Comparison of ENCODE assay signal across 14 cellular contexts in genomic region chr6:154932562-154933027, GRCh38.
DNase-seq lines count a peak whose midpoint lies in the region; ATAC-seq and TF ChIP-seq lines count a peak whose summit lies in the region.
"Had no signal": no experiment of that assay in that cellular context is flagged by ENCODE, and none has a peak within 500 bp of the region (broad histone marks: within the 10 kb centered on the region; RNA-seq: fewer than 3 reads in every experiment).

No MANE protein-coding gene starts in this region.

- H3K36me3 Mint-ChIP-seq in natural killer cell treated with Interleukin-12 subunit alpha and Interleukin-12 subunit beta and Interleukin-15 and Interleukin-18, amount 100 ng/mL, for 72 hours = no peaks in the 10 kb centered on the region
- H3K36me3 Mint-ChIP-seq in natural killer cell = no peaks in the 10 kb centered on the region
- no peaks in the 10 kb centered on the region for H3K36me3 Mint-ChIP-seq in activated naive CD4-positive, alpha-beta T cell treated with anti-CD3 and anti-CD28 coated beads, Interleukin-2, amount 10 ng/mL, durations not matched to agents 7 days and 5 days
- H3K36me3 Mint-ChIP-seq in naive thymus-derived CD4-positive, alpha-beta T cell = peaks cover 0 to 11% (median 8%) of the 10 kb centered on the region in 5 donors

- H3K4me3 Mint-ChIP-seq in natural killer cell treated with Interleukin-12 subunit alpha and Interleukin-12 subunit beta and Interleukin-15 and Interleukin-18, amount 100 ng/mL, for 72 hours = no peak overlapping the region
- H3K4me3 Mint-ChIP-seq in natural killer cell = no peak overlapping the region
- H3K4me3 Mint-ChIP-seq in activated naive CD4-positive, alpha-beta T cell treated with anti-CD3 and anti-CD28 coated beads, Interleukin-2, amount 10 ng/mL, durations not matched to agents 7 days and 5 days = no peak overlapping the region
- no peak overlapping the region for H3K4me3 Mint-ChIP-seq in naive thymus-derived CD4-positive, alpha-beta T cell
- H3K4me3 Mint-ChIP-seq: activated CD4-positive, alpha-beta memory T cell treated with anti-CD3 and anti-CD28 coated beads, Interleukin-2, amount 10 ng/mL, durations not matched to agents 7 days and 5 days had no signal

- no peak for TF ChIP-seq CTCF in natural killer cell (IDR thresholded peaks at IDR 0.05)
- TF ChIP-seq CTCF in foreskin fibroblast (IDR thresholded peaks at IDR 0.05; ENCODE audit: low read depth, low read length) = no peak

- no peaks in the 10 kb centered on the region for H3K27me3 Mint-ChIP-seq in natural killer cell treated with Interleukin-12 subunit alpha and Interleukin-12 subunit beta and Interleukin-15 and Interleukin-18, amount 100 ng/mL, for 72 hours
- no peaks in the 10 kb centered on the region for H3K27me3 Mint-ChIP-seq in natural killer cell (ENCODE audit: low read depth in 2 of 2)
- H3K27me3 Mint-ChIP-seq in activated naive CD4-positive, alpha-beta T cell treated with anti-CD3 and anti-CD28 coated beads, Interleukin-2, amount 10 ng/mL, durations not matched to agents 7 days and 5 days = no peaks in the 10 kb centered on the region
- no peaks in the 10 kb centered on the region for H3K27me3 Mint-ChIP-seq in naive thymus-derived CD4-positive, alpha-beta T cell
- H3K27me3 Mint-ChIP-seq: activated CD4-positive, alpha-beta memory T cell treated with anti-CD3 and anti-CD28 coated beads, Interleukin-2, amount 10 ng/mL, durations not matched to agents 7 days and 5 days had no signal

- no peak overlapping the region for H3K27ac ChIP-seq in naive thymus-derived CD4-positive, alpha-beta T cell (ENCODE audit: low read depth, low read length)
- H3K27ac ChIP-seq: Peyer's patch had no signal

- peaks cover 0 to 6% (median 0%) of the 10 kb centered on the region in 3 experiments for H3K36me3 ChIP-seq in naive thymus-derived CD4-positive, alpha-beta T cell (ENCODE audit: control insufficient read depth in 2 of 3, insufficient read depth in 3 of 3, low read length in 3 of 3)
- H3K36me3 ChIP-seq: Peyer's patch had no signal

- POLR2A ChIA-PET in naive thymus-derived CD4-positive, alpha-beta T cell (lab: Charles Lee) = no interaction called here

- peaks cover 10 to 23% of the 10 kb centered on the region in 2 donors for H3K4me1 Mint-ChIP-seq in natural killer cell treated with Interleukin-12 subunit alpha and Interleukin-12 subunit beta and Interleukin-15 and Interleukin-18, amount 100 ng/mL, for 72 hours (ENCODE audit: low read depth in 2 of 2)
- peaks cover 6% of the 10 kb centered on the region in 2 donors for H3K4me1 Mint-ChIP-seq in natural killer cell
- H3K4me1 Mint-ChIP-seq in activated naive CD4-positive, alpha-beta T cell treated with anti-CD3 and anti-CD28 coated beads, Interleukin-2, amount 10 ng/mL, durations not matched to agents 7 days and 5 days = peaks cover 2% of the 10 kb centered on the region
- H3K4me1 Mint-ChIP-seq in naive thymus-derived CD4-positive, alpha-beta T cell = peaks cover 0 to 16% (median 0%) of the 10 kb centered on the region in 7 donors

- DNase-seq in natural killer cell treated with Interleukin-12 subunit alpha and Interleukin-12 subunit beta and Interleukin-15 and Interleukin-18, amount 100 ng/mL, for 72 hours (ENCODE audit: low spot score) = no peak
- DNase-seq in natural killer cell (no peak), SW480 (ENCODE audit: low spot score) (peak; percentile 94), foreskin fibroblast (peak; percentile 75 to 85), NCI-H774 (lab: John Stamatoyannopoulos, UW) (no peak)
- no peak for DNase-seq in activated naive CD4-positive, alpha-beta T cell treated with anti-CD3 and anti-CD28 coated beads, Interleukin-2, amount 10 ng/mL, durations not matched to agents 7 days and 5 days
- no peak for DNase-seq in naive thymus-derived CD4-positive, alpha-beta T cell
- DNase-seq: 8988T; activated CD4-positive, alpha-beta memory T cell treated with anti-CD3 and anti-CD28 coated beads, Interleukin-2, amount 10 ng/mL, durations not matched to agents 7 days and 5 days; left cardiac atrium; Peyer's patch; substantia nigra had no signal

- H3K27ac Mint-ChIP-seq in natural killer cell treated with Interleukin-12 subunit alpha and Interleukin-12 subunit beta and Interleukin-15 and Interleukin-18, amount 100 ng/mL, for 72 hours = peak overlapping the region; percentile 11 to 74
- H3K27ac Mint-ChIP-seq in natural killer cell = no peak overlapping the region
- H3K27ac Mint-ChIP-seq in activated naive CD4-positive, alpha-beta T cell treated with anti-CD3 and anti-CD28 coated beads, Interleukin-2, amount 10 ng/mL, durations not matched to agents 7 days and 5 days = no peak overlapping the region
- no peak overlapping the region for H3K27ac Mint-ChIP-seq in naive thymus-derived CD4-positive, alpha-beta T cell
- H3K27ac Mint-ChIP-seq: activated CD4-positive, alpha-beta memory T cell treated with anti-CD3 and anti-CD28 coated beads, Interleukin-2, amount 10 ng/mL, durations not matched to agents 7 days and 5 days had no signal

- no peaks in the 10 kb centered on the region for H3K4me1 ChIP-seq in naive thymus-derived CD4-positive, alpha-beta T cell (ENCODE audit: control insufficient read depth in 2 of 2, insufficient read depth in 2 of 2, low read length in 2 of 2)
- H3K4me1 ChIP-seq: Peyer's patch had no signal

- CTCF ChIA-PET in activated naive CD4-positive, alpha-beta T cell treated with anti-CD3 and anti-CD28 coated beads, Interleukin-2, amount 10 ng/mL, durations not matched to agents 7 days and 5 days (lab: Charles Lee) = interaction anchor here (0.6 to 7.7 kb wide), 4 partner anchors 15 to 315 kb away, joined by 3 to 86 read pairs (median 4); no protein-coding TSS in a partner anchor
- CTCF ChIA-PET in naive thymus-derived CD4-positive, alpha-beta T cell (lab: Charles Lee) = no interaction called here

- ATAC-seq in natural killer cell treated with Interleukin-12 subunit alpha and Interleukin-12 subunit beta and Interleukin-15 and Interleukin-18, amount 100 ng/mL, for 72 hours = no peak
- ATAC-seq in natural killer cell (no peak), GM18868 (IDR thresholded peaks at IDR 0.05; ENCODE audit: unreplicated experiment) (no peak)
- no peak for ATAC-seq in naive thymus-derived CD4-positive, alpha-beta T cell
- ATAC-seq: left cardiac atrium had no signal

- intact Hi-C loops in natural killer cell (cut with micrococcal nuclease) = no loop called here
- intact Hi-C loops in naive thymus-derived CD4-positive, alpha-beta T cell (cut with micrococcal nuclease) = loop anchor here in 1 of 2 donors (5.0 kb wide), 1 partner anchor 65 kb away; the partner anchor contains the start of gene TIAM2

- H3K9me3 ChIP-seq in naive thymus-derived CD4-positive, alpha-beta T cell (ENCODE audit: control insufficient read depth in 2 of 3, low read length in 3 of 3) = no peaks in the 10 kb centered on the region
- H3K9me3 ChIP-seq: Peyer's patch had no signal

- H3K4me3 ChIP-seq in foreskin fibroblast (ENCODE audit: low read depth in 1 of 2, low read length in 2 of 2) = peak overlapping the region in 1 of 2 donors; percentile 13
- H3K4me3 ChIP-seq in naive thymus-derived CD4-positive, alpha-beta T cell (ENCODE audit: low read length) = no peak overlapping the region
- H3K4me3 ChIP-seq: Peyer's patch, skin epidermis had no signal

- no peaks in the 10 kb centered on the region for H3K9me3 Mint-ChIP-seq in natural killer cell treated with Interleukin-12 subunit alpha and Interleukin-12 subunit beta and Interleukin-15 and Interleukin-18, amount 100 ng/mL, for 72 hours
- no peaks in the 10 kb centered on the region for H3K9me3 Mint-ChIP-seq in natural killer cell
- H3K9me3 Mint-ChIP-seq in activated naive CD4-positive, alpha-beta T cell treated with anti-CD3 and anti-CD28 coated beads, Interleukin-2, amount 10 ng/mL, durations not matched to agents 7 days and 5 days = no peaks in the 10 kb centered on the region
- H3K9me3 Mint-ChIP-seq in naive thymus-derived CD4-positive, alpha-beta T cell = peaks cover 0 to 2% (median 0%) of the 10 kb centered on the region in 11 donors
- H3K9me3 Mint-ChIP-seq: activated CD4-positive, alpha-beta memory T cell treated with anti-CD3 and anti-CD28 coated beads, Interleukin-2, amount 10 ng/mL, durations not matched to agents 7 days and 5 days had no signal

- no peaks in the 10 kb centered on the region for H3K27me3 ChIP-seq in naive thymus-derived CD4-positive, alpha-beta T cell (ENCODE audit: control insufficient read depth in 2 of 2, insufficient read depth in 2 of 2, low read length in 2 of 2)
- H3K27me3 ChIP-seq: Peyer's patch had no signal

Comparison
In these comparisons a context has a peak if more than half of its experiments do, and no peak if none do; other contexts are left out.
1. H3K27ac Mint-ChIP-seq: peak in natural killer cell treated with Interleukin-12 subunit alpha and Interleukin-12 subunit beta and Interleukin-15 and Interleukin-18, amount 100 ng/mL, for 72 hours (2 of 2); none in natural killer cell (0 of 2), activated naive CD4-positive, alpha-beta T cell treated with anti-CD3 and anti-CD28 coated beads, Interleukin-2, amount 10 ng/mL, durations not matched to agents 7 days and 5 days (single experiment) and naive thymus-derived CD4-positive, alpha-beta T cell (0 of 9).
2. DNase-seq: peak in SW480 (single experiment) and foreskin fibroblast (2 of 2); none in natural killer cell treated with Interleukin-12 subunit alpha and Interleukin-12 subunit beta and Interleukin-15 and Interleukin-18, amount 100 ng/mL, for 72 hours (single experiment), natural killer cell (single experiment), activated naive CD4-positive, alpha-beta T cell treated with anti-CD3 and anti-CD28 coated beads, Interleukin-2, amount 10 ng/mL, durations not matched to agents 7 days and 5 days (single experiment), naive thymus-derived CD4-positive, alpha-beta T cell (0 of 9) and NCI-H774 (single experiment).